Comparison of ENCODE assay signal across 8 cellular contexts in the genomic region with DNA sequence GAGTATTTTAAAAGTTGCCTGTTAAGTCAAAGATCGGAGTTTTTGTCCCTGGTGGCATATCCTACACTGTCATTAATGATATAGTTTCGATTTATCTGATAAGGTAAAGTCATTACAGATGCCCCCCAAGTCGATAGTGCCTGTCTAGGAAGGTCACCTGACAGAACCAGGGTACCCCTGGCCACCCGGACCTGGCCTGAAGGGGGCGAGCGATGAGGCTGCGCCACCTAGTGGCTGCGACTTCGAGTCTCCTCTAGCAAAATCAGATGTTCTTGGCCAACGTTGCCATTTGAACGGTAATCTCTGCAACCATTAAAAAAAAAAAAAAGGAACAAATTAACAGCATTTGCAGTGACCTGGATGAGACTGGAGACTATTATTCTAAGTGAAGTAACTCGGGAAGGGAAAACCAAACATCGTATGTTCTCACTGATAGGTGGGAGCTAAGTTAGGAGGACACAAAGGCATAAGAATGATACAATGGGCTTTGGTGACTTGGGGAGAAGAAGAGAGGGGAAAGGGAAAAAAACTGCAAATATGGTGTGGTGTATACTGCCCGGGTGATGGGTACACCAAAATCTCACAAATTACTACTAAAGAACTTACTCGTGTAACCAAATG.
DNase-seq lines count a peak whose midpoint lies in the region; ATAC-seq and TF ChIP-seq lines count a peak whose summit lies in the region.

No MANE protein-coding gene starts in this region.

- peak; percentile 85 for TF ChIP-seq CTCF in GM12864 (IDR thresholded peaks at IDR 0.05; ENCODE audit: low read depth, low read length, missing control alignments)
- TF ChIP-seq CTCF in fibroblast of pulmonary artery (IDR thresholded peaks at IDR 0.05; ENCODE audit: low read length, missing control alignments), result peak; percentile 81

- DNase-seq in GM12864 (ENCODE audit: low read depth) (peak; percentile 4), HuH-7 (ENCODE audit: low spot score) (peak; percentile 17), fibroblast of pulmonary artery (ENCODE audit: low read depth) (peak; percentile 60), nucleus accumbens (lab: John Stamatoyannopoulos, UW) (peak in 44 of 56 donors; percentile 0 to 74 (median 12)), NCI-H1092 treated with DMSO at 0.1 percent for 48 hours (lab: John Stamatoyannopoulos, UW) (no peak)
- peak; percentile 15 to 40 for DNase-seq in activated CD4-positive, alpha-beta T cell treated with anti-CD3 and anti-CD28 coated beads, Interleukin-2, amount 50 U/mL, for 48 hours
- no peak for DNase-seq in stimulated activated naive CD4-positive, alpha-beta T cell treated with Interleukin-2 at 50 U/mL for 16 hours (lab: John Stamatoyannopoulos, UW)

- peak; percentile 86 for ATAC-seq in GM21723 (IDR thresholded peaks at IDR 0.05; ENCODE audit: unreplicated experiment)

- no peak overlapping the region for H3K4me3 ChIP-seq in GM12864 (ENCODE audit: low read depth, low read length)
- H3K4me3 ChIP-seq in fibroblast of pulmonary artery (replicated peaks; ENCODE audit: low read depth, low read length), result no peak overlapping the region

Comparison
In these comparisons a context has a peak if more than half of its experiments do, and no peak if none do; other contexts are left out.
1. DNase-seq: peak in GM12864 (single experiment), HuH-7 (single experiment), activated CD4-positive, alpha-beta T cell treated with anti-CD3 and anti-CD28 coated beads, Interleukin-2, amount 50 U/mL, for 48 hours (2 of 2), fibroblast of pulmonary artery (single experiment) and nucleus accumbens (44 of 56); none in stimulated activated naive CD4-positive, alpha-beta T cell treated with Interleukin-2 at 50 U/mL for 16 hours (single experiment) and NCI-H1092 treated with DMSO at 0.1 percent for 48 hours (single experiment).